24 cellular contexts compared by ENCODE assay signal in the genomic region with DNA sequence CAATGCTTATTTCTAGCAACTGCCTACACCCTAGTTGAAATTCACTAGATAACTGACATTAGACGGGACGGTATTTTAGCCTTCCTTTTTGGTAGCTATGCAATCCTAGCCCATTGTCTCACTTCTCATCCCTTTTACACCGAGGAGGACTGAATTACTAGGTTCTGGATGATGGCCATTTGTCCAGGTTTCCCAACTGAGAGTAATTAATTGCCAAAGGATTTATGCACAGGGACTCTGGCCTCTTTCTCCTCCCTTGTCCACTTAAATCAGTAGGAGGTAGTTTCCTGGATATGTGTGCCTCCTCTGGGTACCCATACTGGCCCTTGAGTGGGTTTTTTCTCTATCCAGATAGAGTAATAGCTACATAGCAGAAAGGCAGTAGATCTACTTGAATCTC.
DNase-seq lines count a peak whose midpoint lies in the region; ATAC-seq, FAIRE-seq and TF ChIP-seq lines count a peak whose summit lies in the region.
"Had no signal": no experiment of that assay in that cellular context is flagged by ENCODE, and none has a peak within 500 bp of the region (broad histone marks: within the 10 kb centered on the region; RNA-seq: fewer than 3 reads in every experiment).

No MANE protein-coding gene starts in this region.

- H3K4me1 Mint-ChIP-seq in nephron progenitor cell: peaks cover 20% of the 10 kb centered on the region
- no peaks in the 10 kb centered on the region for H3K4me1 Mint-ChIP-seq in activated CD8-positive, alpha-beta memory T cell treated with anti-CD3 and anti-CD28 coated beads, Interleukin-2, amount 10 ng/mL, durations not matched to agents 7 days and 5 days
- H3K4me1 Mint-ChIP-seq: CD14-positive monocyte; CD8-positive, alpha-beta memory T cell had no signal

- peak overlapping the region; percentile 0; the same call in 1 of the 2 replicates for H2BK12ac ChIP-seq in H1 (ENCODE audit: low read depth, low read length)

- no peaks in the 10 kb centered on the region for H3K36me3 ChIP-seq in H1 (ENCODE audit: control insufficient read depth in 2 of 4, insufficient read depth in 4 of 4, low read length in 3 of 4)
- no peaks in the 10 kb centered on the region for H3K36me3 ChIP-seq in upper lobe of right lung
- H3K36me3 ChIP-seq: BE2C; BLaER1 treated with 17β-estradiol and CSF1 and Interleukin-3, amounts not matched to agents 10 nM and 100 nM had no signal

- H3K36me3 Mint-ChIP-seq in nephron progenitor cell (ENCODE audit: low read depth): no peaks in the 10 kb centered on the region
- H3K36me3 Mint-ChIP-seq in activated CD8-positive, alpha-beta memory T cell treated with anti-CD3 and anti-CD28 coated beads, Interleukin-2, amount 10 ng/mL, durations not matched to agents 7 days and 5 days: no peaks in the 10 kb centered on the region
- H3K36me3 Mint-ChIP-seq: CD14-positive monocyte; CD8-positive, alpha-beta memory T cell had no signal

- H3K56ac ChIP-seq in H1 (replicated peaks; ENCODE audit: insufficient read length, low read depth, low read length): no peak overlapping the region

- H3K4ac ChIP-seq in H1 (replicated peaks; ENCODE audit: insufficient read length, low read depth, low read length): no peak overlapping the region

- WGBS in H1 (ENCODE audit: extremely low coverage in 1 of 2, insufficient coverage in 1 of 2, insufficient read length in 1 of 2, insufficient replicate concordance in 2 of 2, low coverage in 1 of 2, low lambda C conversion rate in 2 of 2, missing lambda C conversion rate in 1 of 2), 2 experiments: 95% methylated on average over 3 of the region's 3 CpGs; no CpG with 5 or more reads in 1 of the 2 experiments

- no peak overlapping the region for H3K14ac ChIP-seq in H1 (ENCODE audit: insufficient read length)

- H3K18ac ChIP-seq in H1 (ENCODE audit: extremely low read depth, low read length): no peak overlapping the region

- TF ChIP-seq CTCF in H1 (IDR thresholded peaks at IDR 0.05; ENCODE audit: control extremely low read depth in 1 of 3, insufficient read depth in 1 of 3, low read depth in 1 of 3, low read length in 3 of 3): no peak
- TF ChIP-seq CTCF in nephron progenitor cell (IDR thresholded peaks at IDR 0.05): no peak
- TF ChIP-seq CTCF in upper lobe of right lung (IDR thresholded peaks at IDR 0.05): no peak

- H3K4me1 ChIP-seq in H1 (replicated peaks in 1 of 4; ENCODE audit: control insufficient read depth in 3 of 4, insufficient read depth in 4 of 4, low read length in 3 of 4): peaks cover 0 to 15% (median 3%) of the 10 kb centered on the region in 4 experiments; a peak in 2 of 7 replicates
- H3K4me1 ChIP-seq in upper lobe of right lung: no peaks in the 10 kb centered on the region
- H3K4me1 ChIP-seq: BE2C had no signal

- in situ Hi-C loops in G401 (cut with HindIII; ENCODE audit: low sequenced_read_pairs): no loop called here

- H4K91ac ChIP-seq in H1 (replicated peaks; ENCODE audit: insufficient read length, low read length): no peak overlapping the region

- TF ChIP-seq EP300 in H1 (IDR thresholded peaks at IDR 0.05; ENCODE audit: borderline replicate concordance in 1 of 2, low read depth in 2 of 2, low read length in 2 of 2): no peak

- H3K4me3 ChIP-seq in H1 (ENCODE audit: extremely low read depth in 1 of 4, insufficient read depth in 2 of 4, low read depth in 3 of 4, low read length in 4 of 4) (no peak overlapping the region), upper lobe of right lung (no peak overlapping the region)
- H3K4me3 ChIP-seq: BLaER1 treated with 17β-estradiol and CSF1 and Interleukin-3, amounts not matched to agents 10 nM and 100 nM had no signal

- H3K79me2 ChIP-seq in H1 (ENCODE audit: control insufficient read depth in 1 of 2, insufficient read depth in 2 of 2, low read length in 2 of 2): no peaks in the 10 kb centered on the region

- H3K79me1 ChIP-seq in H1 (ENCODE audit: low read depth, low read length): no peaks in the 10 kb centered on the region

- H3K4me2 ChIP-seq in H1 (ENCODE audit: insufficient read depth in 1 of 2, low read depth in 2 of 2, low read length in 2 of 2): no peak overlapping the region
- H3K4me2 ChIP-seq: BLaER1 treated with 17β-estradiol and CSF1 and Interleukin-3, amounts not matched to agents 10 nM and 100 nM had no signal

- H4K8ac ChIP-seq in H1 (ENCODE audit: extremely low read depth, insufficient read depth, low read length): no peak overlapping the region

- no peak overlapping the region for H2BK20ac ChIP-seq in H1 (ENCODE audit: low read length)

- H3K27ac ChIP-seq in H1 (ENCODE audit: low read depth, low read length): no peak overlapping the region
- no peak overlapping the region for H3K27ac ChIP-seq in upper lobe of right lung
- H3K27ac ChIP-seq: 22Rv1; BLaER1 treated with 17β-estradiol and CSF1 and Interleukin-3, amounts not matched to agents 10 nM and 100 nM had no signal

- H2AK5ac ChIP-seq in H1 (ENCODE audit: low read depth, low read length): no peak overlapping the region

- no peaks in the 10 kb centered on the region for H4K20me1 ChIP-seq in H1 (replicated peaks in 1 of 2; ENCODE audit: control insufficient read depth in 1 of 2, insufficient read depth in 2 of 2, low read length in 2 of 2)
- H4K20me1 ChIP-seq: BLaER1 treated with 17β-estradiol and CSF1 and Interleukin-3, amounts not matched to agents 10 nM and 100 nM had no signal

- H3K27me3 ChIP-seq in H1 (replicated peaks in 1 of 4; ENCODE audit: control insufficient read depth in 3 of 4, extremely low read depth in 1 of 4, insufficient read depth in 3 of 4, low read length in 3 of 4): no peaks in the 10 kb centered on the region
- no peaks in the 10 kb centered on the region for H3K27me3 ChIP-seq in upper lobe of right lung
- H3K27me3 ChIP-seq: BE2C; BLaER1 treated with 17β-estradiol and CSF1 and Interleukin-3, amounts not matched to agents 10 nM and 100 nM had no signal

- no peak overlapping the region for H4K5ac ChIP-seq in H1 (ENCODE audit: insufficient read length, low read depth, low read length)

- DNase-seq in NCI-H1092 treated with DMSO at 0.1 percent for 48 hours (lab: John Stamatoyannopoulos, UW) (peak; percentile 53), NCI-H1092 (lab: John Stamatoyannopoulos, UW) (no peak), G401 (ENCODE audit: low spot score) (peak; percentile 63), H1 (ENCODE audit: low read depth in 1 of 2, low spot score in 2 of 2) (no peak), nephron progenitor cell (no peak), upper lobe of right lung (no peak), Ammon's horn (ENCODE audit: low spot score) (no peak)
- DNase-seq in activated CD8-positive, alpha-beta memory T cell treated with anti-CD3 and anti-CD28 coated beads, Interleukin-2, amount 10 ng/mL, durations not matched to agents 7 days and 5 days: no peak
- DNase-seq: BE2C; CD4-positive, alpha-beta T cell; CD8-positive, alpha-beta memory T cell; DMS 273 treated with DMSO at 0.1 percent for 48 hours; DMS79; EL; GF-D8; GOT3; H7; HCEC 1CT had no signal

- no peak for TF ChIP-seq RAD21 in H1 (IDR thresholded peaks at IDR 0.05 in 1 of 2, conservative IDR thresholded peaks at IDR 0.05 in 1 of 2; ENCODE audit: low read depth in 2 of 2, low read length in 2 of 2)

- no peak overlapping the region for H2BK15ac ChIP-seq in H1 (ENCODE audit: low read length)

- H3K9me3 Mint-ChIP-seq in nephron progenitor cell: no peaks in the 10 kb centered on the region
- peaks cover 9% of the 10 kb centered on the region for H3K9me3 Mint-ChIP-seq in activated CD8-positive, alpha-beta memory T cell treated with anti-CD3 and anti-CD28 coated beads, Interleukin-2, amount 10 ng/mL, durations not matched to agents 7 days and 5 days (ENCODE audit: low read depth)

- no peak overlapping the region for H2BK120ac ChIP-seq in H1 (replicated peaks; ENCODE audit: low read depth, low read length)

- no peaks in the 10 kb centered on the region for H3K27me3 Mint-ChIP-seq in nephron progenitor cell (ENCODE audit: low read depth, poor library complexity)
- H3K27me3 Mint-ChIP-seq in activated CD8-positive, alpha-beta memory T cell treated with anti-CD3 and anti-CD28 coated beads, Interleukin-2, amount 10 ng/mL, durations not matched to agents 7 days and 5 days: no peaks in the 10 kb centered on the region
- H3K27me3 Mint-ChIP-seq: CD4-positive, alpha-beta T cell; CD8-positive, alpha-beta memory T cell had no signal

- FAIRE-seq in H1 (lab: Jason Lieb, UNC): no peak
- FAIRE-seq: A204.1, D721Med, GM12891 had no signal

- POLR2A ChIA-PET in H1 (lab: Charles Lee; ENCODE audit: partially characterized antibody): no interaction called here

- TF ChIP-seq POLR2A in H1 (IDR thresholded peaks at IDR 0.05; ENCODE audit: control extremely low read depth in 1 of 2, low read depth in 2 of 2, low read length in 2 of 2): no peak

- H3K23ac ChIP-seq in H1 (ENCODE audit: insufficient read length): no peak overlapping the region

- CTCF ChIA-PET in H1 (lab: Charles Lee; ENCODE audit: partially characterized antibody): interaction anchor here (0.8 to 1.6 kb wide), 3 partner anchors 10 to 184 kb away, joined by 3 to 5 read pairs (median 4); no protein-coding TSS in a partner anchor
- CTCF ChIA-PET in activated CD8-positive, alpha-beta memory T cell treated with anti-CD3 and anti-CD28 coated beads, Interleukin-2, amount 10 ng/mL, durations not matched to agents 7 days and 5 days (lab: Charles Lee): no interaction called here

- no peak overlapping the region for H3K9ac ChIP-seq in H1 (replicated peaks in 1 of 4; ENCODE audit: extremely low read depth in 1 of 4, low read depth in 3 of 4, low read length in 3 of 4)
- H3K9ac ChIP-seq: BLaER1 treated with 17β-estradiol and CSF1 and Interleukin-3, amounts not matched to agents 10 nM and 100 nM had no signal

- H3K9me3 ChIP-seq in H1 (ENCODE audit: insufficient read depth in 2 of 2, low read depth in 1 of 2, low read length in 1 of 2) (no peaks in the 10 kb centered on the region), upper lobe of right lung (no peaks in the 10 kb centered on the region)
- H3K9me3 ChIP-seq: BE2C; BLaER1 treated with 17β-estradiol and CSF1 and Interleukin-3, amounts not matched to agents 10 nM and 100 nM had no signal

- H3K23me2 ChIP-seq in H1 (ENCODE audit: low read depth, low read length): no peaks in the 10 kb centered on the region

- peak overlapping the region; percentile 86 for H3K27ac Mint-ChIP-seq in nephron progenitor cell
- no peak overlapping the region for H3K27ac Mint-ChIP-seq in activated CD8-positive, alpha-beta memory T cell treated with anti-CD3 and anti-CD28 coated beads, Interleukin-2, amount 10 ng/mL, durations not matched to agents 7 days and 5 days
- H3K27ac Mint-ChIP-seq: CD14-positive monocyte; CD4-positive, alpha-beta T cell; CD8-positive, alpha-beta memory T cell had no signal

- no peak overlapping the region for H3K4me3 Mint-ChIP-seq in nephron progenitor cell
- H3K4me3 Mint-ChIP-seq in activated CD8-positive, alpha-beta memory T cell treated with anti-CD3 and anti-CD28 coated beads, Interleukin-2, amount 10 ng/mL, durations not matched to agents 7 days and 5 days: no peak overlapping the region
- H3K4me3 Mint-ChIP-seq: CD14-positive monocyte; CD4-positive, alpha-beta T cell; CD8-positive, alpha-beta memory T cell had no signal

- intact Hi-C loops in upper lobe of right lung (cut with DNase I): no loop called here

- no peak overlapping the region for H2AFZ ChIP-seq in H1 (ENCODE audit: low read length)

- no peak for ATAC-seq in upper lobe of right lung
- no peak for ATAC-seq in activated CD8-positive, alpha-beta memory T cell treated with anti-CD3 and anti-CD28 coated beads, Interleukin-2, amount 10 ng/mL, durations not matched to agents 7 days and 5 days

- no peak overlapping the region for H2BK5ac ChIP-seq in H1 (ENCODE audit: low read depth, low read length)

Comparison
In these comparisons a context has a peak if more than half of its experiments do, and no peak if none do; other contexts are left out.
1. DNase-seq: peak in NCI-H1092 treated with DMSO at 0.1 percent for 48 hours (single experiment) and G401 (single experiment); none in NCI-H1092 (single experiment), H1 (0 of 2), nephron progenitor cell (single experiment), upper lobe of right lung (single experiment), Ammon's horn (single experiment) and activated CD8-positive, alpha-beta memory T cell treated with anti-CD3 and anti-CD28 coated beads, Interleukin-2, amount 10 ng/mL, durations not matched to agents 7 days and 5 days (single experiment).